15 cellular contexts compared by ENCODE assay signal in the genomic region with DNA sequence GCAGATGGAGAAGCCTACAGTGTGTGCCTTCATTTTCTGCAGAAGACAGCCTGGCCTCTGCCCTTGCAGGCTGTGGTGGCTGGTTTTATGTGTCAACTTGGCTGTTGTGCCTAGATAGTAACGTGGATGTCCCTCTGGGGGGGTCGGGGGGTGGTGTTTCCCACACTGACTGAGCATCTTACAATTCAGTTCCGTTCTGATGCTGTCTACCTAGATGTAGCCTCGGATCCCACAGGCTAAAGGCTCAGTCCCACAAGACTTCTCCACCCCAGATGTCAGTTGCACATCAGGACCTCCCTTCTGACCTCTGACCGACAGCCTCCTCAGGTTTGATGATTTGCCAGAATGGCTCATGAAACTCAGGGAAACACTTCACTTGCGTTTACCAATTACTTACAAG. TPM values are rescaled to one million over a fixed set of nuclear protein-coding genes. Genes with fewer than 3 reads are reported as not detected.
DNase-seq lines count a peak whose midpoint lies in the region; ATAC-seq and TF ChIP-seq lines count a peak whose summit lies in the region.
"Had no signal": no experiment of that assay in that cellular context is flagged by ENCODE, and none has a peak within 500 bp of the region (broad histone marks: within the 10 kb centered on the region; RNA-seq: fewer than 3 reads in every experiment).

No MANE protein-coding gene starts in this region.

- intact Hi-C loops in heart left ventricle (cut with DNase I), result loop anchor here in 2 of 10 donors (5.0 kb wide), 2 partner anchors 40 to 255 kb away; no protein-coding TSS in a partner anchor
- intact Hi-C loops in Right ventricle myocardium inferior (cut with DNase I), result loop anchor here (5.0 kb wide), 1 partner anchor 40 kb away; no protein-coding TSS in a partner anchor

- H3K9me3 ChIP-seq in heart left ventricle, result no peaks in the 10 kb centered on the region
- H3K9me3 ChIP-seq: SJCRH30, tibial nerve had no signal

- peaks cover 0 to 84% (median 55%) of the 10 kb centered on the region in 12 donors for H3K4me1 ChIP-seq in heart left ventricle

- H3K27ac ChIP-seq in heart left ventricle (peak overlapping the region; percentile 34 to 99 (median 96)), caudate nucleus (ENCODE audit: low read depth, low read length) (peak overlapping the region; percentile 42)
- H3K27ac ChIP-seq: SJCRH30 had no signal

- ATAC-seq in heart left ventricle (no peak), Right ventricle myocardium inferior (no peak)
- no peak for ATAC-seq in activated naive CD4-positive, alpha-beta T cell treated with anti-CD3 and anti-CD28 coated beads, Interleukin-2, amount 50 U/mL, for 72 hours
- ATAC-seq: K562 had no signal

- 40 to 49% (median 43%) methylated on average over 5 to 6 of the region's 6 CpGs for WGBS in heart left ventricle, 4 donors

- H3K27ac Mint-ChIP-seq in activated naive CD4-positive, alpha-beta T cell treated with anti-CD3 and anti-CD28 coated beads, Interleukin-2, amount 50 U/mL, for 72 hours, result peak overlapping the region in 1 of 2 donors; percentile 44
- H3K27ac Mint-ChIP-seq: naive B cell had no signal

- H3K36me3 Mint-ChIP-seq in activated naive CD4-positive, alpha-beta T cell treated with anti-CD3 and anti-CD28 coated beads, Interleukin-2, amount 50 U/mL, for 72 hours, result peaks cover 0 to 8% of the 10 kb centered on the region in 2 donors
- H3K36me3 Mint-ChIP-seq: immature natural killer cell had no signal

- peaks cover 0 to 10% (median 0%) of the 10 kb centered on the region in 9 donors for H3K36me3 ChIP-seq in heart left ventricle
- H3K36me3 ChIP-seq: SJCRH30, tibial nerve had no signal

- no peaks in the 10 kb centered on the region for H3K9me3 Mint-ChIP-seq in activated naive CD4-positive, alpha-beta T cell treated with anti-CD3 and anti-CD28 coated beads, Interleukin-2, amount 50 U/mL, for 72 hours
- H3K9me3 Mint-ChIP-seq: immature natural killer cell, naive B cell had no signal

- DNase-seq in heart left ventricle, result no peak
- DNase-seq in Right ventricle myocardium inferior (ENCODE audit: missing footprints), result no peak
- DNase-seq in caudate nucleus (lab: John Stamatoyannopoulos, UW), result no peak
- peak; percentile 35 for DNase-seq in myocyte (ENCODE audit: low read depth)
- peak; percentile 22 for DNase-seq in ureter (ENCODE audit: low spot score)
- DNase-seq in activated naive CD4-positive, alpha-beta T cell treated with anti-CD3 and anti-CD28 coated beads, Interleukin-2, amount 50 U/mL, for 72 hours (ENCODE audit: low spot score in 2 of 2), result no peak
- DNase-seq in NCI-H146 treated with DMSO at 0.1 percent for 48 hours (lab: John Stamatoyannopoulos, UW; ENCODE audit: unreplicated experiment), result no peak
- no peak for DNase-seq in NCI-H187 treated with DMSO at 0.1 percent for 48 hours (lab: John Stamatoyannopoulos, UW)
- DNase-seq: dermis blood vessel endothelial cell, immature natural killer cell, naive B cell, NCI-H748 treated with DMSO at 0.1 percent for 48 hours, SJCRH30 had no signal

- H3K4me3 ChIP-seq in heart left ventricle, result peak overlapping the region in 4 of 12 donors; percentile 92 to 99 (median 93)
- H3K4me3 ChIP-seq: K562, SJCRH30, tibial nerve had no signal

- no peak for TF ChIP-seq CTCF in heart left ventricle (IDR thresholded peaks at IDR 0.05)

- H3K27me3 ChIP-seq in heart left ventricle, result no peaks in the 10 kb centered on the region
- H3K27me3 ChIP-seq: SJCRH30, tibial nerve had no signal

- TF ChIP-seq POLR2A in heart left ventricle (IDR thresholded peaks at IDR 0.05), result no peak

RNA-seq across cellular contexts. Expression of gene PYGB, which starts 4.3 kb away (rescaled TPM):
- total RNA-seq in heart left ventricle (100 to 1,000 TPM; 172 to 450 (median 233) TPM), Right ventricle myocardium inferior (174 TPM), myocyte (48.9 and 55.6 TPM in 2 replicates), ureter (109 TPM)
- 100 to 1,000 TPM; 144 to 227 TPM for polyA plus RNA-seq in heart left ventricle
- 93.4 TPM for polyA plus RNA-seq in myocyte (2012)
- 10 to 100 TPM; 19.1 to 30.8 TPM for total RNA-seq in activated naive CD4-positive, alpha-beta T cell treated with anti-CD3 and anti-CD28 coated beads, Interleukin-2, amount 50 U/mL, for 72 hours

RNA-seq across cellular contexts. Expression of gene ENTPD6, which starts 56.7 kb away (rescaled TPM):
- total RNA-seq in heart left ventricle, result 100 to 1,000 TPM in 3 of 9 donors, 10 to 100 TPM in 6; 58.7 to 139 (median 86.7) TPM
- 100 to 1,000 TPM; 131 to 200 TPM for polyA plus RNA-seq in heart left ventricle
- 132 TPM for total RNA-seq in Right ventricle myocardium inferior
- 38.7 and 43.2 TPM in 2 replicates for total RNA-seq in myocyte
- polyA plus RNA-seq in myocyte (2012), result 25.2 TPM
- total RNA-seq in ureter, result 53.3 TPM
- 10 to 100 TPM; 38.8 to 45.6 TPM for total RNA-seq in activated naive CD4-positive, alpha-beta T cell treated with anti-CD3 and anti-CD28 coated beads, Interleukin-2, amount 50 U/mL, for 72 hours

Comparison
In these comparisons a context has a peak if more than half of its experiments do, and no peak if none do; other contexts are left out.
1. DNase-seq: peak in myocyte (single experiment) and ureter (single experiment); none in heart left ventricle (0 of 5), Right ventricle myocardium inferior (single experiment), caudate nucleus (0 of 61), activated naive CD4-positive, alpha-beta T cell treated with anti-CD3 and anti-CD28 coated beads, Interleukin-2, amount 50 U/mL, for 72 hours (0 of 2), NCI-H146 treated with DMSO at 0.1 percent for 48 hours (single experiment) and NCI-H187 treated with DMSO at 0.1 percent for 48 hours (single experiment).